In genomic region chr12:29103539-29103974, GRCh38 we compare ENCODE assay signal across 8 cellular contexts. TPM values are rescaled to one million over a fixed set of nuclear protein-coding genes. Genes with fewer than 3 reads are reported as not detected.
DNase-seq lines count a peak whose midpoint lies in the region; ATAC-seq and TF ChIP-seq lines count a peak whose summit lies in the region.

No MANE protein-coding gene starts in this region.

- H3K79me2 ChIP-seq in mammary epithelial cell (ENCODE audit: insufficient read depth, low read length): no peaks in the 10 kb centered on the region

- 86% methylated on average over 5 of the region's 5 CpGs for WGBS in mammary epithelial cell (ENCODE audit: low coverage, missing lambda C conversion rate)
- WGBS in endodermal cell (ENCODE audit: insufficient coverage in 1 of 2, insufficient read length in 1 of 2), 2 experiments: 90 to 94% methylated on average over 3 to 5 of the region's 5 CpGs

- H3K9ac ChIP-seq in mammary epithelial cell (ENCODE audit: insufficient read depth, low read length) (no peak overlapping the region), endodermal cell (ENCODE audit: extremely low read depth, low read length, poor library complexity, severe bottlenecking) (no peak overlapping the region)

- H3K27me3 Mint-ChIP-seq in endodermal cell (ENCODE audit: insufficient read depth): no peaks in the 10 kb centered on the region

- intact Hi-C loops in mammary epithelial cell (cut with micrococcal nuclease): no loop called here

- no peak overlapping the region for H3K4me2 ChIP-seq in mammary epithelial cell (ENCODE audit: insufficient read depth, low read depth, low read length)

- H3K9me3 Mint-ChIP-seq in endodermal cell: peaks cover 14% of the 10 kb centered on the region

- H3K27ac Mint-ChIP-seq in endodermal cell: no peak overlapping the region

- H3K9me3 ChIP-seq in mammary epithelial cell (replicated peaks; ENCODE audit: insufficient read depth, low read length): peaks cover 8% of the 10 kb centered on the region
- no peaks in the 10 kb centered on the region for H3K9me3 ChIP-seq in endodermal cell (ENCODE audit: control insufficient read depth, low read length)

- H3K4me1 ChIP-seq in mammary epithelial cell (ENCODE audit: insufficient read depth, low read length) (no peaks in the 10 kb centered on the region), endodermal cell (ENCODE audit: control insufficient read depth, insufficient read depth, low read length) (no peaks in the 10 kb centered on the region)

- CTCF ChIA-PET in mammary epithelial cell (lab: Charles Lee; ENCODE audit: low non-redundant PET): no interaction called here

- no peaks in the 10 kb centered on the region for H4K20me1 ChIP-seq in mammary epithelial cell (ENCODE audit: insufficient read depth, low read length)

- no peak overlapping the region for H3K27ac ChIP-seq in mammary epithelial cell (ENCODE audit: insufficient read depth, low read depth, low read length)
- no peak overlapping the region for H3K27ac ChIP-seq in endodermal cell (ENCODE audit: low read depth, low read length)

- ATAC-seq in GM21526 (IDR thresholded peaks at IDR 0.05; ENCODE audit: low FRiP score, unreplicated experiment): peak; percentile 98

- H3K4me1 Mint-ChIP-seq in endodermal cell: peaks cover 4% of the 10 kb centered on the region

- no peak overlapping the region for H2AFZ ChIP-seq in mammary epithelial cell (ENCODE audit: low read depth, low read length)

- DNase-seq in GF-D8 (lab: John Stamatoyannopoulos, UW) (peak; percentile 45), KG1 (lab: John Stamatoyannopoulos, UW) (peak; percentile 11), mammary epithelial cell (no peak), endodermal cell (no peak), HUDEP-2 (lab: John Stamatoyannopoulos, UW; ENCODE audit: unreplicated experiment in 76 of 76) (no peak)
- peak; percentile 41 to 55 for DNase-seq in activated T-cell treated with anti-CD3 and anti-CD28 coated beads, Interleukin-2, amount 50 U/mL, for 48 hours
- peak; percentile 4 to 23 (median 17) for DNase-seq in stimulated activated CD4-positive, alpha-beta T cell treated with anti-CD3 and anti-CD28 coated beads, TNF-alpha, amount 100 ng/mL, for 48 hours (ENCODE audit: low read depth in 3 of 3)

- H3K36me3 ChIP-seq in mammary epithelial cell (ENCODE audit: insufficient read depth, low read length) (no peaks in the 10 kb centered on the region), endodermal cell (ENCODE audit: control insufficient read depth, insufficient read depth, low read length) (no peaks in the 10 kb centered on the region)

- BruUV-seq in mammary epithelial cell (replicated peaks; lab: Mats Ljungman, UMichigan): no TSS peak

- H3K36me3 Mint-ChIP-seq in endodermal cell (ENCODE audit: low read depth): no peaks in the 10 kb centered on the region

- no peak for TF ChIP-seq CTCF in mammary epithelial cell (conservative IDR thresholded peaks at IDR 0.05 in 1 of 2, IDR thresholded peaks at IDR 0.05 in 1 of 2; ENCODE audit: extremely low read depth in 1 of 2, insufficient read depth in 1 of 2, low read depth in 1 of 2, low read length in 2 of 2)
- no peak for TF ChIP-seq CTCF in endodermal cell (conservative IDR thresholded peaks at IDR 0.05)

- H3K4me3 Mint-ChIP-seq in endodermal cell: no peak overlapping the region

- dilution Hi-C loops in mammary epithelial cell (cut with HindIII; ENCODE audit: low sequenced_read_pairs): no loop called here

- H3K4me3 ChIP-seq in mammary epithelial cell (replicated peaks in 1 of 3; ENCODE audit: insufficient read depth in 1 of 3, low read depth in 2 of 3, low read length in 3 of 3): no peak overlapping the region
- no peak overlapping the region for H3K4me3 ChIP-seq in endodermal cell (ENCODE audit: low read length)

- in situ Hi-C loops in mammary epithelial cell (cut with MboI; ENCODE audit: low sequenced_read_pairs in 2 of 2): no loop called here

- H3K27me3 ChIP-seq in mammary epithelial cell (ENCODE audit: insufficient read depth, low read length) (no peaks in the 10 kb centered on the region), endodermal cell (ENCODE audit: control insufficient read depth, insufficient read depth, low read length, poor library complexity, severe bottlenecking) (no peaks in the 10 kb centered on the region)

RNA-seq across cellular contexts. Expression of gene FAR2, which starts 45.5 kb away (rescaled TPM):
- 1 to 10 TPM; 4.0 to 8.9 TPM for total RNA-seq in mammary epithelial cell
- 9.4 TPM for polyA plus RNA-seq in mammary epithelial cell
- 20.0 TPM for polyA minus RNA-seq in mammary epithelial cell
- 10 to 100 TPM; 42.5 to 96.7 TPM for total RNA-seq in endodermal cell
- 5.6 TPM for polyA plus RNA-seq in endodermal cell (2013, experiment 1 of 2)
- polyA plus RNA-seq in endodermal cell (2013, experiment 2 of 2): 5.5 TPM

Comparison
In these comparisons a context has a peak if more than half of its experiments do, and no peak if none do; other contexts are left out.
1. DNase-seq: peak in GF-D8 (single experiment), KG1 (single experiment), activated T-cell treated with anti-CD3 and anti-CD28 coated beads, Interleukin-2, amount 50 U/mL, for 48 hours (2 of 2) and stimulated activated CD4-positive, alpha-beta T cell treated with anti-CD3 and anti-CD28 coated beads, TNF-alpha, amount 100 ng/mL, for 48 hours (3 of 3); none in mammary epithelial cell (single experiment), endodermal cell (single experiment) and HUDEP-2 (0 of 76).
2. RNA of gene FAR2, which starts 45.5 kb away (total RNA-seq): 42.5 to 96.7 TPM in endodermal cell; 4.0 to 8.9 TPM in mammary epithelial cell; every median in the first group is over 4 times any median in the second.